ENCODE assay signal across 8 cellular contexts in genomic region chrX:46446727-46447378, GRCh38.
DNase-seq lines count a peak whose midpoint lies in the region; ATAC-seq and TF ChIP-seq lines count a peak whose summit lies in the region.

No MANE protein-coding gene starts in this region.

- no peaks in the 10 kb centered on the region for H3K27me3 ChIP-seq in GM23248 (replicated peaks; ENCODE audit: insufficient read depth)
- no peaks in the 10 kb centered on the region for H3K27me3 ChIP-seq in Karpas-422 (ENCODE audit: low read length)
- H3K27me3 ChIP-seq in RWPE2 (ENCODE audit: insufficient read depth, poor library complexity, severe bottlenecking): no peaks in the 10 kb centered on the region
- H3K27me3 ChIP-seq in stomach: no peaks in the 10 kb centered on the region

- intact Hi-C loops in stomach (cut with DNase I; ENCODE audit: low total_unique reads): no loop called here

- peaks cover 2% of the 10 kb centered on the region for H3K9me3 Mint-ChIP-seq in neural crest cell

- TF ChIP-seq POLR2A in stomach (IDR thresholded peaks at IDR 0.05): no peak

- peak; percentile 80 for DNase-seq in EL
- peak; percentile 78 for DNase-seq in GM23248
- peak; percentile 95 for DNase-seq in Karpas-422
- DNase-seq in RWPE2 (ENCODE audit: low spot score): peak; percentile 70
- DNase-seq in activated gamma-delta T cell (lab: John Stamatoyannopoulos, UW): peak; percentile 81
- DNase-seq in foreskin fibroblast: peak; percentile 80 to 90
- DNase-seq in neural crest cell (ENCODE audit: low read depth, low spot score): peak; percentile 72
- DNase-seq in stomach: peak; percentile 80

- H3K4me2 ChIP-seq in GM23248 (ENCODE audit: unreplicated experiment): peak overlapping the region; percentile 97
- H3K4me2 ChIP-seq in Karpas-422 (ENCODE audit: low read depth, low read length, poor library complexity, severe bottlenecking): peak overlapping the region; percentile 84

- H3K79me2 ChIP-seq in GM23248 (ENCODE audit: insufficient read depth) (peaks cover 20% of the 10 kb centered on the region), Karpas-422 (ENCODE audit: low read length) (peaks cover 11% of the 10 kb centered on the region)

- peaks cover 12% of the 10 kb centered on the region; the same call in 1 of the 2 replicates for H3K4me1 ChIP-seq in GM23248 (ENCODE audit: insufficient read depth)
- peaks cover 14% of the 10 kb centered on the region for H3K4me1 ChIP-seq in Karpas-422 (ENCODE audit: low read length)
- H3K4me1 ChIP-seq in RWPE2 (ENCODE audit: insufficient read depth, poor library complexity, severe bottlenecking): no peaks in the 10 kb centered on the region
- H3K4me1 ChIP-seq in stomach: peaks cover 0 to 16% (median 8%) of the 10 kb centered on the region in 4 donors

- peak overlapping the region; percentile 99 for H3K27ac Mint-ChIP-seq in neural crest cell (ENCODE audit: unreplicated experiment)

- ATAC-seq in RWPE2 (ENCODE audit: low read depth): peak; percentile 83

- peaks cover 22% of the 10 kb centered on the region for H3K4me1 Mint-ChIP-seq in neural crest cell

- H3K36me3 Mint-ChIP-seq in neural crest cell (ENCODE audit: low read depth): peaks cover 9% of the 10 kb centered on the region

- TF ChIP-seq CTCF in RWPE2 (IDR thresholded peaks at IDR 0.05; ENCODE audit: poor library complexity, severe bottlenecking): no peak
- no peak for TF ChIP-seq CTCF in foreskin fibroblast (IDR thresholded peaks at IDR 0.05; ENCODE audit: low read depth, low read length)
- TF ChIP-seq CTCF in neural crest cell (conservative IDR thresholded peaks at IDR 0.05): no peak
- no peak for TF ChIP-seq CTCF in stomach (IDR thresholded peaks at IDR 0.05)

- in situ Hi-C loops in GM23248 (cut with MboI): no loop called here

- peak overlapping the region; percentile 91 for H3K9ac ChIP-seq in GM23248
- H3K9ac ChIP-seq in Karpas-422 (ENCODE audit: low read length): peak overlapping the region; percentile 90

- H3K4me3 Mint-ChIP-seq in neural crest cell: peak overlapping the region; percentile 94

- H3K9me3 ChIP-seq in GM23248 (ENCODE audit: low read depth) (no peaks in the 10 kb centered on the region), Karpas-422 (ENCODE audit: low read length) (no peaks in the 10 kb centered on the region), RWPE2 (ENCODE audit: severe bottlenecking) (no peaks in the 10 kb centered on the region), stomach (no peaks in the 10 kb centered on the region)

- H3K27ac ChIP-seq in GM23248 (peak overlapping the region; percentile 66), Karpas-422 (ENCODE audit: low read length) (no peak overlapping the region; the same call in 1 of the 2 replicates), RWPE2 (ENCODE audit: poor library complexity, severe bottlenecking) (peak overlapping the region; percentile 17), stomach (peak overlapping the region; percentile 51 to 87 (median 81))

- 1 to 2% methylated on average over 17 to 33 of the region's 51 CpGs for WGBS in GM23248 (ENCODE audit: low coverage in 1 of 2, low lambda C conversion rate in 2 of 2, missing lambda C conversion rate in 2 of 2), 2 experiments
- 0 to 49% (median 6%) methylated on average over 12 to 50 of the region's 51 CpGs for WGBS in stomach, 5 donors

- peaks cover 15% of the 10 kb centered on the region; the same call in 1 of the 2 replicates for H3F3A ChIP-seq in GM23248 (ENCODE audit: insufficient read depth)

- H3K9me2 ChIP-seq in GM23248 (ENCODE audit: insufficient read depth) (no peaks in the 10 kb centered on the region), Karpas-422 (replicated peaks; ENCODE audit: insufficient read depth, low read length) (no peaks in the 10 kb centered on the region)

- H4K20me1 ChIP-seq in GM23248 (ENCODE audit: insufficient read depth) (no peaks in the 10 kb centered on the region), Karpas-422 (ENCODE audit: insufficient read depth, low read depth, low read length) (no peaks in the 10 kb centered on the region)

- H3K4me3 ChIP-seq in GM23248 (peak overlapping the region; percentile 84), Karpas-422 (ENCODE audit: low read length) (peak overlapping the region; percentile 86), RWPE2 (ENCODE audit: severe bottlenecking) (peak overlapping the region; percentile 48), foreskin fibroblast (ENCODE audit: low read depth in 1 of 2, low read length in 2 of 2) (peak overlapping the region; percentile 78 to 79), stomach (peak overlapping the region; percentile 57 to 68 (median 63))

- H3K36me3 ChIP-seq in GM23248 (ENCODE audit: low read depth): no peaks in the 10 kb centered on the region
- H3K36me3 ChIP-seq in Karpas-422 (ENCODE audit: insufficient read depth, low read length): peaks cover 7% of the 10 kb centered on the region; the same call in 1 of the 2 replicates
- no peaks in the 10 kb centered on the region; the same call in 1 of the 2 replicates for H3K36me3 ChIP-seq in RWPE2 (ENCODE audit: low read depth)
- H3K36me3 ChIP-seq in stomach: peaks cover 0 to 23% (median 13%) of the 10 kb centered on the region in 4 donors

- H2AFZ ChIP-seq in GM23248 (peak overlapping the region; percentile 97), Karpas-422 (ENCODE audit: low read length) (peak overlapping the region; percentile 96)

- TF ChIP-seq EP300 in stomach (IDR thresholded peaks at IDR 0.05): no peak

- no peaks in the 10 kb centered on the region for H3K27me3 Mint-ChIP-seq in neural crest cell (ENCODE audit: low read depth)
